ENCODE assay signal across 21 cellular contexts in genomic region chr18:25279133-25279532, GRCh38.
DNase-seq lines count a peak whose midpoint lies in the region; TF ChIP-seq lines count a peak whose summit lies in the region.
"Had no signal": no experiment of that assay in that cellular context is flagged by ENCODE, and none has a peak within 500 bp of the region (broad histone marks: within the 10 kb centered on the region; RNA-seq: fewer than 3 reads in every experiment).

No MANE protein-coding gene starts in this region.

- no peak overlapping the region for H4K91ac ChIP-seq in mesenchymal stem cell (ENCODE audit: low read length)

- no peak overlapping the region for H3K18ac ChIP-seq in mesenchymal stem cell (ENCODE audit: low read depth in 1 of 2, low read length in 2 of 2)

- H3K9ac ChIP-seq in Loucy (ENCODE audit: low read depth, low read length, poor library complexity, severe bottlenecking), result no peak overlapping the region
- H3K9ac ChIP-seq in mesenchymal stem cell (ENCODE audit: low read length), result peak overlapping the region; percentile 60

- CTCF ChIA-PET in OCI-LY7 (lab: Charles Lee; ENCODE audit: unreplicated experiment), result no interaction called here

- peaks cover 22% of the 10 kb centered on the region for H3K79me1 ChIP-seq in mesenchymal stem cell (replicated peaks; ENCODE audit: low read length, poor library complexity, severe bottlenecking)

- H3K4me3 ChIP-seq in Loucy (ENCODE audit: low read length, poor library complexity, severe bottlenecking) (no peak overlapping the region), mesenchymal stem cell (ENCODE audit: insufficient read depth in 1 of 2, low read depth in 1 of 2, low read length in 2 of 2) (no peak overlapping the region), OCI-LY7 (ENCODE audit: low read depth, low read length, poor library complexity, severe bottlenecking) (no peak overlapping the region), spleen (no peak overlapping the region)
- H3K4me3 ChIP-seq: SJSA1, upper lobe of right lung had no signal

- peaks cover 64% of the 10 kb centered on the region for H3K4me1 ChIP-seq in Loucy (ENCODE audit: insufficient read depth, low read length, poor library complexity, severe bottlenecking)
- peaks cover 12% of the 10 kb centered on the region for H3K4me1 ChIP-seq in mesenchymal stem cell (ENCODE audit: control insufficient read depth, insufficient read depth, low read depth, low read length)
- no peaks in the 10 kb centered on the region for H3K4me1 ChIP-seq in OCI-LY7 (ENCODE audit: insufficient read depth, low read length, poor library complexity, severe bottlenecking)
- peaks cover 0 to 20% (median 13%) of the 10 kb centered on the region in 6 donors for H3K4me1 ChIP-seq in spleen
- H3K4me1 ChIP-seq: SJSA1, upper lobe of right lung had no signal

- no TSS peak for BruUV-seq in OCI-LY7 (replicated peaks; lab: Mats Ljungman, UMichigan)

- TF ChIP-seq CTCF in Loucy (conservative IDR thresholded peaks at IDR 0.05; ENCODE audit: low read length) (no peak), OCI-LY7 (conservative IDR thresholded peaks at IDR 0.05; ENCODE audit: low read length) (no peak), spleen (IDR thresholded peaks at IDR 0.05 in 8 of 11, conservative IDR thresholded peaks at IDR 0.05 in 3 of 11) (no peak)

- no peak overlapping the region for H2BK5ac ChIP-seq in mesenchymal stem cell (ENCODE audit: low read depth, low read length, poor library complexity, severe bottlenecking)

- H2BK15ac ChIP-seq in mesenchymal stem cell (ENCODE audit: low read depth, poor library complexity, severe bottlenecking), result no peak overlapping the region

- peaks cover 73% of the 10 kb centered on the region for H3K79me2 ChIP-seq in Loucy (ENCODE audit: insufficient read depth, low read length)
- H3K79me2 ChIP-seq in OCI-LY7 (ENCODE audit: insufficient read depth, low read depth, low read length), result no peaks in the 10 kb centered on the region

- no peak overlapping the region for H3K23ac ChIP-seq in mesenchymal stem cell (ENCODE audit: low read length in 2 of 2)

- H2BK120ac ChIP-seq in mesenchymal stem cell (ENCODE audit: low read depth, low read length), result no peak overlapping the region

- H3K14ac ChIP-seq in mesenchymal stem cell (ENCODE audit: low read length in 2 of 2), result no peak overlapping the region

- no peak overlapping the region for H4K8ac ChIP-seq in mesenchymal stem cell (ENCODE audit: low read length)

- no peak overlapping the region for H3K27ac ChIP-seq in mesenchymal stem cell (ENCODE audit: low read length, poor library complexity, severe bottlenecking)
- H3K27ac ChIP-seq in OCI-LY7 (ENCODE audit: low read depth, low read length, poor library complexity, severe bottlenecking), result no peak overlapping the region
- H3K27ac ChIP-seq in spleen, result no peak overlapping the region
- H3K27ac ChIP-seq: left ventricle myocardium inferior, SJSA1, upper lobe of right lung had no signal

- H2BK12ac ChIP-seq in mesenchymal stem cell (ENCODE audit: low read length in 2 of 2), result no peak overlapping the region

- H4K20me1 ChIP-seq in Loucy (ENCODE audit: insufficient read depth, low read length, poor library complexity, severe bottlenecking), result no peaks in the 10 kb centered on the region
- no peaks in the 10 kb centered on the region for H4K20me1 ChIP-seq in OCI-LY7 (ENCODE audit: insufficient read depth, low read length)

- no peak for TF ChIP-seq POLR2A in spleen (IDR thresholded peaks at IDR 0.05)

- H3K4me2 ChIP-seq in Loucy (ENCODE audit: low read depth, low read length, poor library complexity, severe bottlenecking), result peak overlapping the region; percentile 41
- H3K4me2 ChIP-seq in mesenchymal stem cell (ENCODE audit: low read length, poor library complexity, severe bottlenecking), result no peak overlapping the region
- no peak overlapping the region for H3K4me2 ChIP-seq in OCI-LY7 (ENCODE audit: low read length)

- intact Hi-C loops in OCI-LY7 (cut with micrococcal nuclease; ENCODE audit: unreplicated experiment), result no loop called here
- intact Hi-C loops in spleen (cut with DNase I; ENCODE audit: low total_unique reads), result no loop called here

- H3K9me3 ChIP-seq in Loucy (ENCODE audit: insufficient read depth, low read depth, low read length) (no peaks in the 10 kb centered on the region), mesenchymal stem cell (ENCODE audit: control insufficient read depth, low read length) (no peaks in the 10 kb centered on the region), OCI-LY7 (ENCODE audit: low read length) (no peaks in the 10 kb centered on the region), spleen (no peaks in the 10 kb centered on the region)
- H3K9me3 ChIP-seq: left ventricle myocardium inferior, SJSA1, upper lobe of right lung had no signal

- POLR2A ChIA-PET in OCI-LY7 (lab: Charles Lee), result interaction anchor here (1.0 kb wide), 1 partner anchor 70 kb away, joined by 3 read pairs; no protein-coding TSS in a partner anchor

- no peak overlapping the region for H3K4ac ChIP-seq in mesenchymal stem cell (ENCODE audit: low read depth in 1 of 2, low read length in 2 of 2)

- H2AK5ac ChIP-seq in mesenchymal stem cell (ENCODE audit: low read length, severe bottlenecking), result no peak overlapping the region

- H3K27me3 ChIP-seq in Loucy (ENCODE audit: insufficient read depth, low read length, poor library complexity, severe bottlenecking), result no peaks in the 10 kb centered on the region
- no peaks in the 10 kb centered on the region for H3K27me3 ChIP-seq in mesenchymal stem cell (ENCODE audit: control insufficient read depth in 1 of 2, insufficient read depth in 1 of 2, low read length in 2 of 2)
- H3K27me3 ChIP-seq in spleen (replicated peaks in 1 of 7), result peaks cover 0 to 8% (median 0%) of the 10 kb centered on the region in 7 donors
- H3K27me3 ChIP-seq: SJSA1, upper lobe of right lung had no signal

- WGBS in mesenchymal stem cell, result no CpG with 5 or more reads among the region's 2 CpGs
- 24 to 44% (median 32%) methylated on average over 2 of the region's 2 CpGs for WGBS in spleen, 5 donors

- H3K9me2 ChIP-seq in Loucy (replicated peaks; ENCODE audit: low read depth, low read length) (no peaks in the 10 kb centered on the region), OCI-LY7 (ENCODE audit: insufficient read depth, low read length) (no peaks in the 10 kb centered on the region)

- DNase-seq in EL (peak; percentile 41), dedifferentiated amniotic fluid mesenchymal stem cell (ENCODE audit: extremely low spot score) (peak; percentile 39), mesenchymal stem cell (peak; percentile 67), OCI-LY7 (ENCODE audit: low spot score) (no peak), spleen (no peak), ureter (ENCODE audit: low spot score) (no peak)
- DNase-seq: activated CD4-positive, alpha-beta T cell treated with anti-CD3 and anti-CD28 coated beads for 36 hours; activated naive CD4-positive, alpha-beta T cell treated with anti-CD3 and anti-CD28 coated beads, Interleukin-2, amount 10 ng/mL, durations not matched to agents 7 days and 5 days; aorta; effector CD8-positive, alpha-beta T cell; immature natural killer cell; Karpas-422; left ventricle myocardium inferior; midbrain; NCI-H1092; NCI-H2029; NCI-H226; T-helper 1 cell; upper lobe of right lung had no signal

- H2AFZ ChIP-seq in Loucy (ENCODE audit: low read length) (no peak overlapping the region), mesenchymal stem cell (ENCODE audit: low read depth, low read length) (no peak overlapping the region), OCI-LY7 (ENCODE audit: low read length) (no peak overlapping the region)

- H3F3A ChIP-seq in Loucy (ENCODE audit: low read depth), result no peaks in the 10 kb centered on the region

- H3K36me3 ChIP-seq in Loucy (ENCODE audit: insufficient read depth, low read length), result 0 out of 2 replicates have a peak, but pooled peaks cover 2% of the 10 kb centered on the region
- peaks cover 0 to 4% of the 10 kb centered on the region in 2 experiments for H3K36me3 ChIP-seq in mesenchymal stem cell (ENCODE audit: control insufficient read depth in 1 of 2, insufficient read depth in 2 of 2, low read depth in 1 of 2, low read length in 2 of 2)
- H3K36me3 ChIP-seq in OCI-LY7 (ENCODE audit: insufficient read depth, low read length), result no peaks in the 10 kb centered on the region
- H3K36me3 ChIP-seq in spleen, result no peaks in the 10 kb centered on the region
- H3K36me3 ChIP-seq: left ventricle myocardium inferior, SJSA1, upper lobe of right lung had no signal

Comparison
In these comparisons a context has a peak if more than half of its experiments do, and no peak if none do; other contexts are left out.
1. DNase-seq: peak in EL (single experiment), dedifferentiated amniotic fluid mesenchymal stem cell (single experiment) and mesenchymal stem cell (single experiment); none in OCI-LY7 (single experiment), spleen (single experiment) and ureter (single experiment).